Comparison of ENCODE assay signal across 22 cellular contexts in genomic region chr10:4501306-4501705, GRCh38.
DNase-seq lines count a peak whose midpoint lies in the region; ATAC-seq, FAIRE-seq and TF ChIP-seq lines count a peak whose summit lies in the region.
"Had no signal": no experiment of that assay in that cellular context is flagged by ENCODE, and none has a peak within 500 bp of the region (broad histone marks: within the 10 kb centered on the region; RNA-seq: fewer than 3 reads in every experiment).

No MANE protein-coding gene starts in this region.

- H3K4me2 ChIP-seq in A549: peak overlapping the region; percentile 19; the same call in 1 of the 3 replicates
- H3K4me2 ChIP-seq: BLaER1, KMS-11, PC-9 had no signal

- TF ChIP-seq EP300 in A549 (IDR thresholded peaks at IDR 0.05): no peak

- no peak overlapping the region; a peak in 1 of 6 replicates for H3K27ac ChIP-seq in A549
- H3K27ac ChIP-seq: 22Rv1, BLaER1, KMS-11, PC-9 had no signal

- no peak overlapping the region for H3K4me3 ChIP-seq in A549
- H3K4me3 ChIP-seq in astrocyte of the spinal cord (ENCODE audit: low read depth, low read length): no peak overlapping the region
- no peak overlapping the region for H3K4me3 ChIP-seq in fibroblast of pulmonary artery (replicated peaks; ENCODE audit: low read depth, low read length)
- H3K4me3 ChIP-seq: BLaER1, MG63, PC-9 had no signal

- peaks cover 5% of the 10 kb centered on the region; the same call in 1 of the 3 replicates for H3K4me1 ChIP-seq in A549
- H3K4me1 ChIP-seq: BLaER1 had no signal

- no peaks in the 10 kb centered on the region for H3K9me3 ChIP-seq in A549
- H3K9me3 ChIP-seq: BLaER1, MG63 had no signal

- no peak for TF ChIP-seq RAD21 in A549 (conservative IDR thresholded peaks at IDR 0.05 in 1 of 2, IDR thresholded peaks at IDR 0.05 in 1 of 2)

- no peak for FAIRE-seq in A549 (lab: Jason Lieb, UNC)
- FAIRE-seq: GM18507, H54 had no signal

- CTCF ChIA-PET in A549 (lab: Yijun Ruan, JAX): interaction anchor here (1.6 kb wide), 1 partner anchor 19 kb away, joined by 7 read pairs; no protein-coding TSS in a partner anchor

- WGBS in A549 (ENCODE audit: missing lambda C conversion rate): 68% methylated on average over 2 of the region's 2 CpGs

- in situ Hi-C loops in astrocyte of the spinal cord (cut with HindIII; ENCODE audit: low sequenced_read_pairs): no loop called here

- ATAC-seq in A549: peak in 1 of 2 experiments; percentile 46; a peak in 3 of 6 replicates
- ATAC-seq in HG03378 (IDR thresholded peaks at IDR 0.05; ENCODE audit: unreplicated experiment): no peak

- POLR2A ChIA-PET in A549 (lab: Yijun Ruan, JAX): no interaction called here

- DNase-seq in A549 (ENCODE audit: low read depth in 1 of 2, low spot score in 1 of 2) (peak in 1 of 2 experiments; percentile 41), astrocyte of the spinal cord (ENCODE audit: low read depth, low spot score) (peak; percentile 7), fibroblast of pulmonary artery (ENCODE audit: low read depth) (peak; percentile 35), lung microvascular endothelial cell (ENCODE audit: low read depth in 2 of 2) (peak; percentile 89 to 91), dedifferentiated amniotic fluid mesenchymal stem cell (ENCODE audit: extremely low spot score) (no peak), middle frontal gyrus (ENCODE audit: extremely low spot score, low spot score) (no peak)
- no peak for DNase-seq in activated T-cell treated with anti-CD3 and anti-CD28 coated beads, Interleukin-2, amount 50 U/mL, for 48 hours
- DNase-seq: DMS153, MG63, NCI-H1092 treated with DMSO at 0.1 percent for 48 hours, NCI-H1694 treated with DMSO at 0.1 percent for 48 hours, NCI-H2171, NCI-H446 treated with DMSO at 0.1 percent for 48 hours, NCI-H774, PC-9, Right ventricle myocardium superior had no signal

- no peak for TF ChIP-seq POLR2A in A549 (IDR thresholded peaks at IDR 0.05; ENCODE audit: low read length)

- no peak for TF ChIP-seq CTCF in A549 (IDR thresholded peaks at IDR 0.05)
- no peak for TF ChIP-seq CTCF in astrocyte of the spinal cord (IDR thresholded peaks at IDR 0.05; ENCODE audit: low read depth, low read length)
- TF ChIP-seq CTCF in fibroblast of pulmonary artery (IDR thresholded peaks at IDR 0.05; ENCODE audit: low read length, missing control alignments): no peak

TF ChIP-seq in A549, 52 proteins besides CTCF, POLR2A, EP300 and RAD21:
- TF ChIP-seq NPAS2 (CRISPR knock-in tag; IDR thresholded peaks at IDR 0.05; ENCODE audit: borderline replicate concordance) (no peak), JUN (IDR thresholded peaks at IDR 0.05) (no peak), KDM5A (IDR thresholded peaks at IDR 0.05) (no peak), ELK1 (IDR thresholded peaks at IDR 0.05; ENCODE audit: low read depth, low read length) (no peak)

Comparison
In these comparisons a context has a peak if more than half of its experiments do, and no peak if none do; other contexts are left out.
1. DNase-seq: peak in astrocyte of the spinal cord (single experiment), fibroblast of pulmonary artery (single experiment) and lung microvascular endothelial cell (2 of 2); none in dedifferentiated amniotic fluid mesenchymal stem cell (single experiment), middle frontal gyrus (single experiment) and activated T-cell treated with anti-CD3 and anti-CD28 coated beads, Interleukin-2, amount 50 U/mL, for 48 hours (0 of 2).